ENCODE assay signal across 1 cellular context in the genomic region with DNA sequence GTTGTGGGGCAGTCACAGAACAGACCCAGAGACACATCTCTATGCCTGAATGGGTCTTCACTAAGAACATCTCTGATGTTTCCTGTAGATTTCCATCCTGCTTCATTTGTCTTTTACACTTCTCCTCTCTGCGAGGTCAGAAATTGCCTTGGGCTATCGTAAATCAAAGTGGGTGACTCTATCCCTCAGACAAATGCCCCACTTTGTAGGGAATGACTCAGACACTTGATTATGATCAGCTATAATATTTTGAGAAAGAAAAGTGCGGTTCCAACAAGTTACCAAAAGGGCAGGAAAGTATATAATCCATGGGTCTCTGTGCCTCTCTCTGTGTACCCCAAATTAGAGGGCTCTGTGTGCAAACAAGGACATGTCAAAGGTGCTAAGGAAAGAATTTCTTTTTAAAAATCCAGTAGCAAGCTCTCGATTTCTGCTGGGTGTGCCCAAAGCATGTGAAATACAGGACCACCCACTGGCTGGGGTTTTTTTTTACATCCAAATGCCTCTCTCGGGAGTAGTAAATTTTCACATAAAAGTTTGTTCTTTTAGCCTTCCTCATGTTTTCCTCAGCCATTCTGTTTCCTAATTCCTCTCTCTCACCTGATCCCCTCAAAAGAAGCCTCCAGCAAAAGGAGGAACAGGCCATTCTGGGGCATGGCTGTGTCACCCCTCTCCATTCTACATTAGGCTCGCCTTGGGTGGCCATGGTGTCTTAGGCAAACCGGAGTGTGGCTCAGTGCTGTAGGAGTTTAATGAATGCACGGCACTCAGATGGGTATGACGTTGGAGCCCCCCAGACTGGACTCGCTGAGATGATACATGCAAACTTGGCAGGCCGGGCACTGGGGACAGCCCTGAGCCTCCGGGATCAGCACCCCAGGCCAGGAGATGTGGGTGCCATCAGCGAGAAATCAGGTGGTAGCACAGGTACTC.
A peak's percentile ranks its signal among the peaks of the same experiment; 100 is the strongest.
TF ChIP-seq lines count a peak whose summit lies in the region.

No MANE protein-coding gene starts in this region.

TF ChIP-seq in K562, 482 proteins besides CTCF, POLR2A, EP300 and RAD21 (continued from another document):
- TF ChIP-seq, protein P1, sequence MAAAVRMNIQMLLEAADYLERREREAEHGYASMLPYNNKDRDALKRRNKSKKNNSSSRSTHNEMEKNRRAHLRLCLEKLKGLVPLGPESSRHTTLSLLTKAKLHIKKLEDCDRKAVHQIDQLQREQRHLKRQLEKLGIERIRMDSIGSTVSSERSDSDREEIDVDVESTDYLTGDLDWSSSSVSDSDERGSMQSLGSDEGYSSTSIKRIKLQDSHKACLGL (CRISPR knock-in tag; IDR thresholded peaks at IDR 0.05; ENCODE audit: borderline replicate concordance, poor library complexity, severe bottlenecking): no peak
- TF ChIP-seq ZNF668 (CRISPR knock-in tag; IDR thresholded peaks at IDR 0.05) (no peak), NBN (IDR thresholded peaks at IDR 0.05; ENCODE audit: low read depth) (no peak), PHF8 (IDR thresholded peaks at IDR 0.05; ENCODE audit: borderline replicate concordance, low read length) (no peak), FOXA1 (IDR thresholded peaks at IDR 0.05; ENCODE audit: borderline replicate concordance) (no peak), ETS2 (tag; IDR thresholded peaks at IDR 0.05; ENCODE audit: borderline replicate concordance, poor library complexity, severe bottlenecking) (no peak), FOSL1 (tag; conservative IDR thresholded peaks at IDR 0.05) (peak; percentile 40; the same call in 1 of the 2 replicates), ZNF77 (CRISPR knock-in tag; IDR thresholded peaks at IDR 0.05) (no peak), TAF9B (IDR thresholded peaks at IDR 0.05; ENCODE audit: partially characterized antibody) (no peak), PURB (CRISPR knock-in tag; IDR thresholded peaks at IDR 0.05; ENCODE audit: low read depth) (no peak), ZNF586 (CRISPR knock-in tag; conservative IDR thresholded peaks at IDR 0.05) (no peak), NFATC3 (IDR thresholded peaks at IDR 0.05) (no peak), MEIS2 (IDR thresholded peaks at IDR 0.05; ENCODE audit: partially characterized antibody) (peak; percentile 70), JUND (IDR thresholded peaks at IDR 0.05; ENCODE audit: borderline replicate concordance, low read depth, low read length) (peak; percentile 25; the same call in 1 of the 2 replicates), JUND (tag; IDR thresholded peaks at IDR 0.05; ENCODE audit: borderline replicate concordance, low read depth, low read length) (no peak), KDM4B (IDR thresholded peaks at IDR 0.05; ENCODE audit: borderline replicate concordance in 2 of 2, low read depth in 1 of 2) (no peak), POLR2H (tag; IDR thresholded peaks at IDR 0.05; ENCODE audit: low read depth) (no peak), TSC22D4 (tag; IDR thresholded peaks at IDR 0.05) (no peak), KDM5B (IDR thresholded peaks at IDR 0.05; ENCODE audit: insufficient replicate concordance, low read depth, low read length) (no peak)
- TF ChIP-seq, protein P2, sequence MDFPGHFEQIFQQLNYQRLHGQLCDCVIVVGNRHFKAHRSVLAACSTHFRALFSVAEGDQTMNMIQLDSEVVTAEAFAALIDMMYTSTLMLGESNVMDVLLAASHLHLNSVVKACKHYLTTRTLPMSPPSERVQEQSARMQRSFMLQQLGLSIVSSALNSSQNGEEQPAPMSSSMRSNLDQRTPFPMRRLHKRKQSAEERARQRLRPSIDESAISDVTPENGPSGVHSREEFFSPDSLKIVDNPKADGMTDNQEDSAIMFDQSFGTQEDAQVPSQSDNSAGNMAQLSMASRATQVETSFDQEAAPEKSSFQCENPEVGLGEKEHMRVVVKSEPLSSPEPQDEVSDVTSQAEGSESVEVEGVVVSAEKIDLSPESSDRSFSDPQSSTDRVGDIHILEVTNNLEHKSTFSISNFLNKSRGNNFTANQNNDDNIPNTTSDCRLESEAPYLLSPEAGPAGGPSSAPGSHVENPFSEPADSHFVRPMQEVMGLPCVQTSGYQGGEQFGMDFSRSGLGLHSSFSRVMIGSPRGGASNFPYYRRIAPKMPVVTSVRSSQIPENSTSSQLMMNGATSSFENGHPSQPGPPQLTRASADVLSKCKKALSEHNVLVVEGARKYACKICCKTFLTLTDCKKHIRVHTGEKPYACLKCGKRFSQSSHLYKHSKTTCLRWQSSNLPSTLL (IDR thresholded peaks at IDR 0.05): no peak
- TF ChIP-seq, protein P3, sequence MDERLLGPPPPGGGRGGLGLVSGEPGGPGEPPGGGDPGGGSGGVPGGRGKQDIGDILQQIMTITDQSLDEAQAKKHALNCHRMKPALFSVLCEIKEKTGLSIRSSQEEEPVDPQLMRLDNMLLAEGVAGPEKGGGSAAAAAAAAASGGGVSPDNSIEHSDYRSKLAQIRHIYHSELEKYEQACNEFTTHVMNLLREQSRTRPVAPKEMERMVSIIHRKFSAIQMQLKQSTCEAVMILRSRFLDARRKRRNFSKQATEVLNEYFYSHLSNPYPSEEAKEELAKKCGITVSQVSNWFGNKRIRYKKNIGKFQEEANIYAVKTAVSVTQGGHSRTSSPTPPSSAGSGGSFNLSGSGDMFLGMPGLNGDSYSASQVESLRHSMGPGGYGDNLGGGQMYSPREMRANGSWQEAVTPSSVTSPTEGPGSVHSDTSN (CRISPR knock-in tag; IDR thresholded peaks at IDR 0.05; ENCODE audit: low read depth): no peak
- TF ChIP-seq, protein P3 (tag; conservative IDR thresholded peaks at IDR 0.05; ENCODE audit: low read depth): peak; percentile 50; the same call in 1 of the 2 replicates
- TF ChIP-seq, protein P4, sequence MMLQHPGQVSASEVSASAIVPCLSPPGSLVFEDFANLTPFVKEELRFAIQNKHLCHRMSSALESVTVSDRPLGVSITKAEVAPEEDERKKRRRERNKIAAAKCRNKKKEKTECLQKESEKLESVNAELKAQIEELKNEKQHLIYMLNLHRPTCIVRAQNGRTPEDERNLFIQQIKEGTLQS (IDR thresholded peaks at IDR 0.05): peak; percentile 13; the same call in 1 of the 2 replicates
- TF ChIP-seq, protein P4 (CRISPR knock-in tag; conservative IDR thresholded peaks at IDR 0.05): no peak
- TF ChIP-seq, protein P5, sequence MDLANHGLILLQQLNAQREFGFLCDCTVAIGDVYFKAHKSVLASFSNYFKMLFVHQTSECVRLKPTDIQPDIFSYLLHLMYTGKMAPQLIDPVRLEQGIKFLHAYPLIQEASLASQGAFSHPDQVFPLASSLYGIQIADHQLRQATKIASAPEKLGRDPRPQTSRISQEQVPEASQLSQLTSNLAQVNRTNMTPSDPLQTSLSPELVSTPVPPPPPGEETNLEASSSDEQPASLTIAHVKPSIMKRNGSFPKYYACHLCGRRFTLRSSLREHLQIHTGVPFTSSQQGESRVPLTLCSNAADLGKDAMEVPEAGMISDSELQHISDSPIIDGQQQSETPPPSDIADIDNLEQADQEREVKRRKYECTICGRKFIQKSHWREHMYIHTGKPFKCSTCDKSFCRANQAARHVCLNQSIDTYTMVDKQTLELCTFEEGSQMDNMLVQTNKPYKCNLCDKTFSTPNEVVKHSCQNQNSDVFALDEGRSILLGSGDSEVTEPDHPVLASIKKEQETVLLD (IDR thresholded peaks at IDR 0.05): no peak
